ENCODE assay signal across 23 cellular contexts in the genomic region with DNA sequence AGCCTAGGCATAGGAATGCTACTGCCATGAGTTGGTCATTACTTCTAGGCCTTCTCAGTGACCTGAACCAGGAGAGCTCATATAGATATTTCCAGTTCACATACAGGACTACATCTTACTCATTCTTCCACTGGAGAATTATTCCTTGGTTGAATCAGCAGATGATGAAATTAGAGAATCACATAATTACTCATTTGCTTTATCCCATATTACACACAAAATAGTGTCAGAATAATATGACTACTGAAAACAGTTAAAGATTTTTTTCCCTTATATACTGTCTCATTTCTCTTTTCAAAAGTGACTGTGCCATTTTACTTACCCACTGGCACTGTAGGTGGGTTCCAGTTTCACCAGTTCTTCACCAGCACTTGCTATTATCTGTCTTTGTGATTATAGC. TPM values are rescaled to one million over a fixed set of nuclear protein-coding genes. Genes with fewer than 3 reads are reported as not detected.
DNase-seq lines count a peak whose midpoint lies in the region; ATAC-seq and FAIRE-seq lines count a peak whose summit lies in the region.
"Had no signal": no experiment of that assay in that cellular context is flagged by ENCODE, and none has a peak within 500 bp of the region (broad histone marks: within the 10 kb centered on the region; RNA-seq: fewer than 3 reads in every experiment).

No MANE protein-coding gene starts in this region.

- H3K4me1 Mint-ChIP-seq in activated naive CD4-positive, alpha-beta T cell treated with anti-CD3 and anti-CD28 coated beads, Interleukin-2, amount 50 U/mL, for 24 hours, result peaks cover 34% of the 10 kb centered on the region
- peaks cover 13% of the 10 kb centered on the region for H3K4me1 Mint-ChIP-seq in activated T-helper 17 cell treated with anti-CD3 and anti-CD28 coated beads, Interleukin-2, amount 50 U/mL, for 72 hours
- H3K4me1 Mint-ChIP-seq: activated B cell treated with CpG ODN at 0.5 μM for 24 hours, nephron progenitor cell had no signal

- H3K36me3 Mint-ChIP-seq in activated naive CD4-positive, alpha-beta T cell treated with anti-CD3 and anti-CD28 coated beads, Interleukin-2, amount 50 U/mL, for 24 hours, result peaks cover 42% of the 10 kb centered on the region
- H3K36me3 Mint-ChIP-seq in activated T-helper 17 cell treated with anti-CD3 and anti-CD28 coated beads, Interleukin-2, amount 50 U/mL, for 72 hours (ENCODE audit: low read depth), result peaks cover 100% of the 10 kb centered on the region

- H3K9me3 Mint-ChIP-seq in activated naive CD4-positive, alpha-beta T cell treated with anti-CD3 and anti-CD28 coated beads, Interleukin-2, amount 50 U/mL, for 24 hours, result no peaks in the 10 kb centered on the region
- no peaks in the 10 kb centered on the region for H3K9me3 Mint-ChIP-seq in activated T-helper 17 cell treated with anti-CD3 and anti-CD28 coated beads, Interleukin-2, amount 50 U/mL, for 72 hours
- H3K9me3 Mint-ChIP-seq: activated B cell treated with CpG ODN at 0.5 μM for 24 hours, nephron progenitor cell had no signal

- FAIRE-seq in small intestine (lab: Jason Lieb, UNC) (peak; percentile 5), urothelium cell line (lab: Jason Lieb, UNC) (no peak)
- FAIRE-seq: G401.6 had no signal

- DNase-seq in activated naive CD4-positive, alpha-beta T cell (lab: John Stamatoyannopoulos, UW), result no peak
- DNase-seq in small intestine (no peak), urothelium cell line (ENCODE audit: low spot score) (no peak)
- DNase-seq: activated B cell treated with CpG ODN at 0.5 μM for 24 hours, cortex of kidney, heart left ventricle, left lung, midbrain, NCI-H1417, NCI-H524 treated with DMSO at 0.1 percent for 48 hours, nephron progenitor cell, RPMI8226, SK-N-SH, stomach, transverse colon had no signal

- H3K27me3 Mint-ChIP-seq in activated naive CD4-positive, alpha-beta T cell treated with anti-CD3 and anti-CD28 coated beads, Interleukin-2, amount 50 U/mL, for 24 hours, result no peaks in the 10 kb centered on the region
- no peaks in the 10 kb centered on the region for H3K27me3 Mint-ChIP-seq in activated T-helper 17 cell treated with anti-CD3 and anti-CD28 coated beads, Interleukin-2, amount 50 U/mL, for 72 hours
- H3K27me3 Mint-ChIP-seq: activated B cell treated with CpG ODN at 0.5 μM for 24 hours, progenitor cell of endocrine pancreas had no signal

- no peak overlapping the region for H3K27ac ChIP-seq in small intestine (ENCODE audit: low read depth in 1 of 2, low read length in 1 of 2)
- H3K27ac ChIP-seq: C4-2B, heart left ventricle, left lung, stomach, transverse colon had no signal

- no peaks in the 10 kb centered on the region for H3K27me3 ChIP-seq in small intestine (ENCODE audit: control insufficient read depth in 2 of 2, insufficient read depth in 2 of 2, low read length in 2 of 2)
- H3K27me3 ChIP-seq: heart left ventricle, left lung, stomach, transverse colon had no signal

- no peaks in the 10 kb centered on the region for H3K9me3 ChIP-seq in small intestine (ENCODE audit: control insufficient read depth, low read depth)
- H3K9me3 ChIP-seq: heart left ventricle, left lung, SK-N-SH, stomach, transverse colon had no signal

- H3K4me3 Mint-ChIP-seq in activated naive CD4-positive, alpha-beta T cell treated with anti-CD3 and anti-CD28 coated beads, Interleukin-2, amount 50 U/mL, for 24 hours, result peak overlapping the region; percentile 36
- H3K4me3 Mint-ChIP-seq in activated T-helper 17 cell treated with anti-CD3 and anti-CD28 coated beads, Interleukin-2, amount 50 U/mL, for 72 hours, result peak overlapping the region; percentile 47
- H3K4me3 Mint-ChIP-seq: activated B cell treated with CpG ODN at 0.5 μM for 24 hours, nephron progenitor cell had no signal

- ATAC-seq in HG02642 (IDR thresholded peaks at IDR 0.05; ENCODE audit: poor library complexity, unreplicated experiment) (peak; percentile 45), HG03135 (IDR thresholded peaks at IDR 0.05; ENCODE audit: unreplicated experiment) (no peak), GM19463 (IDR thresholded peaks at IDR 0.05; ENCODE audit: unreplicated experiment) (no peak)
- ATAC-seq in activated T-helper 17 cell treated with anti-CD3 and anti-CD28 coated beads, Interleukin-2, amount 50 U/mL, for 72 hours (replicated peaks), result peak; percentile 94
- ATAC-seq: heart left ventricle, left lung had no signal

- peak overlapping the region; percentile 91 for H3K27ac Mint-ChIP-seq in activated naive CD4-positive, alpha-beta T cell treated with anti-CD3 and anti-CD28 coated beads, Interleukin-2, amount 50 U/mL, for 24 hours
- peak overlapping the region; percentile 82 for H3K27ac Mint-ChIP-seq in activated T-helper 17 cell treated with anti-CD3 and anti-CD28 coated beads, Interleukin-2, amount 50 U/mL, for 72 hours
- H3K27ac Mint-ChIP-seq: activated B cell treated with CpG ODN at 0.5 μM for 24 hours, nephron progenitor cell, progenitor cell of endocrine pancreas had no signal

- no peak overlapping the region for H3K4me3 ChIP-seq in small intestine (ENCODE audit: low read depth in 1 of 2, low read length in 2 of 2)
- H3K4me3 ChIP-seq: heart left ventricle, left lung, stomach, transverse colon had no signal

- peaks cover 22 to 33% of the 10 kb centered on the region in 2 donors for H3K36me3 ChIP-seq in small intestine (ENCODE audit: control insufficient read depth in 2 of 2, insufficient read depth in 2 of 2, low read length in 2 of 2)

- H3K4me1 ChIP-seq in small intestine (ENCODE audit: control insufficient read depth in 2 of 2, insufficient read depth in 1 of 2, low read depth in 1 of 2, low read length in 1 of 2), result no peaks in the 10 kb centered on the region
- H3K4me1 ChIP-seq: heart left ventricle, left lung, stomach, transverse colon had no signal

RNA-seq across cellular contexts. Expression of gene BMS1, which starts 18.5 kb away (rescaled TPM):
- total RNA-seq in activated T-helper 17 cell treated with anti-CD3 and anti-CD28 coated beads, Interleukin-2, amount 50 U/mL, for 72 hours, result 10 to 100 TPM; 15.8 to 26.7 TPM
- 10 to 100 TPM in 1 of 3 donors, 1 to 10 TPM in 2; 6.8 to 10.6 (median 7.4) TPM for polyA plus RNA-seq in small intestine

Comparison
In these comparisons a context has a peak if more than half of its experiments do, and no peak if none do; other contexts are left out.
1. ATAC-seq: peak in HG02642 (single experiment) and activated T-helper 17 cell treated with anti-CD3 and anti-CD28 coated beads, Interleukin-2, amount 50 U/mL, for 72 hours (single experiment); none in HG03135 (single experiment) and GM19463 (single experiment).